Comparison of ENCODE assay signal across 8 cellular contexts in the genomic region with DNA sequence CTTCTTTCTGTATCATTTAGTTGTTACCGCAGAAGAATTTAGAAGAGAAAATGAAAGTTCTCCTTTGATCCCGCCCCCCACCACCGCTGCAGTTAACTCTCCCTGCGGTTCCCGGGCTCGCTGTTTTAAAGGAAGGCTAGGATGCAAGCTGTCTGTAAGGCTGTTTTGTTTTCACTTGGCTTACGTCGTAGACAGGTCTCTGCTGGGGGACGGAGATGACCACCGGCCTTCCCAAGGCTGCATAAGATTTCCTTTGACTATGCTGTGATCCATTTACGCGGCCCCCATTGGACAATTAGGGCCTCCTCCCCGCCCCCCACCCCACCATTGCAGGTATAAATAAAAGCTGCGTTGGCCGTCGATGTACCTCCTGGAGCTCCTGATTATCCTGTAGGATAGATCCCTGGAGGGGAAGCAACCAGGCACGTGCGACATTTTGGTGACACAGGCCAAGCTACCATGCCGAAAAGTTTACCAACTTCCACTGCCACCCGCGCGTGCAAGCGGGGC. TPM values are rescaled to one million over a fixed set of nuclear protein-coding genes. Genes with fewer than 3 reads are reported as not detected.
DNase-seq lines count a peak whose midpoint lies in the region; ATAC-seq and TF ChIP-seq lines count a peak whose summit lies in the region.

No MANE protein-coding gene starts in this region.

- no peaks in the 10 kb centered on the region for H3K9me3 Mint-ChIP-seq in memory B cell

- H3F3A ChIP-seq in PC-9 (ENCODE audit: insufficient read depth, low read depth): peaks cover 32% of the 10 kb centered on the region

- peaks cover 25% of the 10 kb centered on the region for H3K4me1 ChIP-seq in PC-9 (replicated peaks; ENCODE audit: insufficient read depth)
- peaks cover under 1% of the 10 kb centered on the region for H3K4me1 ChIP-seq in urinary bladder (ENCODE audit: insufficient read depth)

- CTCF ChIA-PET in PC-9 (lab: Charles Lee): interaction anchor here (0.6 to 2.0 kb wide), 6 partner anchors 40 to 210 kb away, joined by 3 to 12 read pairs (median 4); no protein-coding TSS in a partner anchor

- ATAC-seq in memory B cell (ENCODE audit: low read depth) (no peak), GM21381 (IDR thresholded peaks at IDR 0.05; ENCODE audit: unreplicated experiment) (no peak)

- no TSS peak for BruUV-seq in PC-9 (replicated peaks; lab: Mats Ljungman, UMichigan)

- H2AFZ ChIP-seq in PC-9: no peak overlapping the region

- no peaks in the 10 kb centered on the region for H4K20me1 ChIP-seq in PC-9 (ENCODE audit: insufficient read depth)

- H3K27me3 ChIP-seq in GM06990 (replicated peaks; ENCODE audit: control insufficient read depth, insufficient read depth, low read length): no peaks in the 10 kb centered on the region
- H3K27me3 ChIP-seq in PC-9 (ENCODE audit: insufficient read depth, low read depth): no peaks in the 10 kb centered on the region

- no peaks in the 10 kb centered on the region for H3K9me3 ChIP-seq in PC-9 (ENCODE audit: insufficient read depth, low read depth)

- in situ Hi-C loops in astrocyte of the cerebellum (cut with HindIII; ENCODE audit: low sequenced_read_pairs): no loop called here

- H3K9me2 ChIP-seq in PC-9 (ENCODE audit: insufficient read depth): no peaks in the 10 kb centered on the region

- peak overlapping the region; percentile 53 for H3K27ac Mint-ChIP-seq in memory B cell

- H3K27ac ChIP-seq in PC-9 (no peak overlapping the region), urinary bladder (ENCODE audit: low read depth) (no peak overlapping the region)

- peaks cover 1% of the 10 kb centered on the region; the same call in 1 of the 2 replicates for H3K79me2 ChIP-seq in PC-9 (ENCODE audit: low read depth)

- DNase-seq in GM06990 (ENCODE audit: extremely low read depth, insufficient read length) (peak; percentile 55), PC-9 (peak in 1 of 2 experiments; percentile 27), astrocyte of the cerebellum (ENCODE audit: low read depth) (peak; percentile 32), memory B cell (ENCODE audit: low spot score in 2 of 2) (peak in 1 of 2 donors; percentile 32), ureter (ENCODE audit: low spot score) (no peak), SKM-1 (lab: John Stamatoyannopoulos, UW; ENCODE audit: unreplicated experiment) (no peak)

- H3K4me1 Mint-ChIP-seq in memory B cell: peaks cover 8% of the 10 kb centered on the region

- no peaks in the 10 kb centered on the region for H3K36me3 ChIP-seq in GM06990 (ENCODE audit: control insufficient read depth, insufficient read depth, low read length)
- no peaks in the 10 kb centered on the region for H3K36me3 ChIP-seq in PC-9 (ENCODE audit: low read depth)
- H3K36me3 ChIP-seq in urinary bladder (ENCODE audit: insufficient read depth): no peaks in the 10 kb centered on the region

- H3K4me2 ChIP-seq in PC-9: peak overlapping the region; percentile 89

- 21% methylated on average over 23 of the region's 23 CpGs for WGBS in urinary bladder

- no peak for TF ChIP-seq CTCF in GM06990 (IDR thresholded peaks at IDR 0.05; ENCODE audit: insufficient read depth, low read length, poor library complexity, severe bottlenecking)
- no peak for TF ChIP-seq CTCF in PC-9 (conservative IDR thresholded peaks at IDR 0.05)
- no peak for TF ChIP-seq CTCF in astrocyte of the cerebellum (IDR thresholded peaks at IDR 0.05; ENCODE audit: low read depth, low read length, missing control alignments)

- POLR2A ChIA-PET in PC-9 (lab: Charles Lee; ENCODE audit: unreplicated experiment): interaction anchor here (0.7 kb wide), 1 partner anchor 381 kb away, joined by 5 read pairs; no protein-coding TSS in a partner anchor

- peak overlapping the region; percentile 97 for H3K4me3 Mint-ChIP-seq in memory B cell

- peak overlapping the region; percentile 62 for H3K4me3 ChIP-seq in GM06990 (replicated peaks; ENCODE audit: low read depth, low read length)
- peak overlapping the region; percentile 54; the same call in 1 of the 2 replicates for H3K4me3 ChIP-seq in PC-9
- peak overlapping the region; percentile 24 for H3K4me3 ChIP-seq in astrocyte of the cerebellum (ENCODE audit: low read depth, low read length)
- peak overlapping the region; percentile 32 for H3K4me3 ChIP-seq in urinary bladder (ENCODE audit: low read depth, low read length)

- intact Hi-C loops in PC-9 (cut with micrococcal nuclease; ENCODE audit: unreplicated experiment): loop anchor here (5.0 to 10.0 kb wide), 2 partner anchors 211 to 242 kb away; no protein-coding TSS in a partner anchor

- no peaks in the 10 kb centered on the region for H3K27me3 Mint-ChIP-seq in memory B cell

- H3K36me3 Mint-ChIP-seq in memory B cell: no peaks in the 10 kb centered on the region

RNA-seq across cellular contexts. Expression of a gene that starts 1.4 kb away (rescaled TPM):
- 29.7 and 36.3 TPM in 2 replicates for total RNA-seq in PC-9 (2021)
- 20.4 TPM for total RNA-seq in urinary bladder
- 24.5 TPM for polyA plus RNA-seq in urinary bladder
- 33.3 TPM for total RNA-seq in ureter

Comparison
In these comparisons a context has a peak if more than half of its experiments do, and no peak if none do; other contexts are left out.
1. DNase-seq: peak in GM06990 (single experiment) and astrocyte of the cerebellum (single experiment); none in ureter (single experiment) and SKM-1 (single experiment).
2. Peak in every context shown above with its lines, with median percentiles within 50 percentile points of each other: H3K4me3 ChIP-seq.